ENCODE assay signal across 17 cellular contexts in the genomic region with DNA sequence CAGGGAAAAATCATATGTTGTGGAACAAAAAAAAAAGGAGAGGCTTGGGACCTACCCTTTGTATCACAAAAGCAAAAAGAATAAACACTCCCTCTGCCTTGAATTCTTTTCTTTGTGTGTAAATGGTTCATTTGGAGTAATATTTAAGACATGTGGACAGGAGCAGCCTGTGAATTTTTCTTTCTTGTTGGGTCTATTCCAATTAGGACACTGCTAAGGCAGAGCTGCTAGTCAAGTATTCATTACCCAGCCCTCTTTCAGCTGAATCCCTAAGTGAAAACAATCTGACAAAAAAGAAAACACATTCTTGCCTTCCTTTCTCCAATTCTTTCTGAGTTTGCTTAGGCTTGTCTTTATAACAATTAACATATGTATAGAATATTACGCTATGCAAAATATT.
DNase-seq lines count a peak whose midpoint lies in the region; ATAC-seq and TF ChIP-seq lines count a peak whose summit lies in the region.
"Had no signal": no experiment of that assay in that cellular context is flagged by ENCODE, and none has a peak within 500 bp of the region (broad histone marks: within the 10 kb centered on the region; RNA-seq: fewer than 3 reads in every experiment).

No MANE protein-coding gene starts in this region.

- no peaks in the 10 kb centered on the region for H3K4me1 ChIP-seq in colonic mucosa
- H3K4me1 ChIP-seq: SJCRH30 had no signal

- DNase-seq in AG10803 (ENCODE audit: low read depth) (peak; percentile 91), fibroblast of villous mesenchyme (ENCODE audit: low read depth) (peak; percentile 65), pons (ENCODE audit: low spot score) (peak; percentile 3), NCI-H2227 (lab: John Stamatoyannopoulos, UW; ENCODE audit: unreplicated experiment) (no peak), colonic mucosa (no peak)
- DNase-seq: activated CD4-positive, CD25-positive, alpha-beta regulatory T cell treated with anti-CD3 and anti-CD28 coated beads, Interleukin-2, amount 50 U/mL, for 72 hours; activated effector memory CD4-positive, alpha-beta T cell treated with anti-CD3 and anti-CD28 coated beads, Interleukin-2, amount 50 U/mL, for 16 hours; amygdala; NCI-H187 treated with DMSO at 0.1 percent for 48 hours; NCI-H446 treated with DMSO at 0.1 percent for 48 hours; posterior cingulate gyrus had no signal

- no peaks in the 10 kb centered on the region for H3K9me3 ChIP-seq in colonic mucosa
- H3K9me3 ChIP-seq: SJCRH30 had no signal

- H3K27me3 ChIP-seq in colonic mucosa = no peaks in the 10 kb centered on the region
- H3K27me3 ChIP-seq: SJCRH30 had no signal

- H3K9ac ChIP-seq in colonic mucosa (ENCODE audit: low read depth in 2 of 2, low read length in 2 of 2) = no peak overlapping the region

- H3K36me3 ChIP-seq in colonic mucosa = no peaks in the 10 kb centered on the region
- H3K36me3 ChIP-seq: SJCRH30 had no signal

- ATAC-seq in HG03135 (IDR thresholded peaks at IDR 0.05; ENCODE audit: unreplicated experiment) (no peak), HG02852 (IDR thresholded peaks at IDR 0.05; ENCODE audit: unreplicated experiment) (no peak)
- ATAC-seq: stimulated activated effector memory CD8-positive, alpha-beta T cell treated with anti-CD3 and anti-CD28 coated beads, Interleukin-12 subunit alpha, Interleukin-12 subunit beta, amount 100 ng/mL, for 72 hours had no signal

- H3K27ac ChIP-seq in VCaP = peak overlapping the region; percentile 59
- no peak overlapping the region for H3K27ac ChIP-seq in colonic mucosa
- H3K27ac ChIP-seq: SJCRH30 had no signal

- H3K4me3 ChIP-seq in AG10803 (ENCODE audit: low read length) (no peak overlapping the region), fibroblast of villous mesenchyme (ENCODE audit: low read depth, low read length) (no peak overlapping the region), colonic mucosa (no peak overlapping the region)
- H3K4me3 ChIP-seq: coronary artery, SJCRH30 had no signal

- intact Hi-C loops in colonic mucosa (cut with DNase I) = loop anchor here (10.0 kb wide), 1 partner anchor 595 kb away; no protein-coding TSS in a partner anchor

- TF ChIP-seq CTCF in AG10803 (conservative IDR thresholded peaks at IDR 0.05; ENCODE audit: low read length) = no peak
- TF ChIP-seq CTCF in VCaP (conservative IDR thresholded peaks at IDR 0.05) = no peak
- no peak for TF ChIP-seq CTCF in fibroblast of villous mesenchyme (IDR thresholded peaks at IDR 0.05; ENCODE audit: insufficient read depth, low read depth, low read length)
- no peak for TF ChIP-seq CTCF in colonic mucosa (IDR thresholded peaks at IDR 0.05)

Comparison
In these comparisons a context has a peak if more than half of its experiments do, and no peak if none do; other contexts are left out.
1. DNase-seq: peak in AG10803 (single experiment), fibroblast of villous mesenchyme (single experiment) and pons (single experiment); none in NCI-H2227 (single experiment) and colonic mucosa (single experiment).